In the genomic region with DNA sequence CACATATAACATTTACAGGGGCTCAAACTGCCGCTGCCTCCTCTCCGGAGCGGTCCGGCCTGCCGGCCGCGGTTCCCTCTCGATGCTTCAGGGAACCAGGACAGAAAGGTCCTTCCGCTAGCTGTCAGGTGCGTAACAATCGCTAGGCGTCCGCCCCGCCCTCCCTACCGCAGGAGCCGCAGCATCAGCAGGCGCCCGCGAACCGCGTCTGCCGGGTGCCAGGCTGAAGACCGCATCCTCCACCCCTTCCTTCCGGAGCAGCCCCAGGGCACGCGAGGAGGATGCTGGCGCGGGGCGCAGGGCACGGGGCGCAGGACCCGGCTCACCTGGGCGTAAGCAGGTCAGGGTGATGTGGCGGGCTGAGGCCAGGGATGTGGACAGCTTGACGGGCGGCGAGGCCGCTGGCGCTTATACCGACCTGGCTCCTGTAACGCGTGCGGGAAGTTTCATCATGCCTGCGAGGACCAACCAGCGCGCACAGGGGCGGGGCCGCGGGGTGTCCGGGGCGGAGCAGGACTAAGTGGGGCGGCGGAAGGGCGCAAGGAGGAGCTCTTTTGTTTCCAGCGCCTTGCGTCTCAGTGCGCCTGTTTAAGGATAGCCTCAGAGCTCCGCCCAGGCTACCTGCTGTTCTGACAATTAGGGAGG, we compare ENCODE assay signal across 8 cellular contexts. TPM values are rescaled to one million over a fixed set of nuclear protein-coding genes. Genes with fewer than 3 reads are reported as not detected.
DNase-seq lines count a peak whose midpoint lies in the region; ATAC-seq and TF ChIP-seq lines count a peak whose summit lies in the region.

Gene ASNS, minus strand, starts transcription at position 384 of the 645 bp plus-strand sequence. CDS start 3,252 bp downstream, outside the sequence.

- DNase-seq in GM13976 (ENCODE audit: low spot score) (peak; percentile 91), NCI-H146 treated with DMSO at 0.1 percent for 48 hours (lab: John Stamatoyannopoulos, UW; ENCODE audit: unreplicated experiment) (peak; percentile 89), amniotic stem cell (lab: John Stamatoyannopoulos, UW) (peak; percentile 85), left ventricle myocardium inferior (peak; percentile 89), progenitor cell of endocrine pancreas (ENCODE audit: low spot score, unreplicated experiment) (peak; percentile 82), ureter (ENCODE audit: low spot score) (peak; percentile 94)

- H3K9me3 ChIP-seq in left ventricle myocardium inferior (replicated peaks): no peaks in the 10 kb centered on the region

- H3K36me3 Mint-ChIP-seq in T-helper 1 cell treated with Interleukin-12 subunit alpha and Interleukin-12 subunit beta and Interleukin-4 antibody, amounts not matched to agents 30 μg/mL and 1 μg/mL, for 36 hours (ENCODE audit: low read depth): peaks cover 10% of the 10 kb centered on the region
- H3K36me3 Mint-ChIP-seq in progenitor cell of endocrine pancreas (ENCODE audit: insufficient read depth): no peaks in the 10 kb centered on the region

- peak within 1 kb of the TSS; percentile 85 for H3K27ac Mint-ChIP-seq in T-helper 1 cell treated with Interleukin-12 subunit alpha and Interleukin-12 subunit beta and Interleukin-4 antibody, amounts not matched to agents 30 μg/mL and 1 μg/mL, for 36 hours
- peak within 1 kb of the TSS; percentile 95 for H3K27ac Mint-ChIP-seq in progenitor cell of endocrine pancreas

- intact Hi-C loops in left ventricle myocardium inferior (cut with micrococcal nuclease): no loop called here

- H3K4me3 ChIP-seq in left ventricle myocardium inferior: peak within 1 kb of the TSS; percentile 81

- H3K36me3 ChIP-seq in left ventricle myocardium inferior: no peaks in the 10 kb centered on the region

- peak within 1 kb of the TSS; percentile 33 for H3K27ac ChIP-seq in left ventricle myocardium inferior (replicated peaks)

- no peaks in the 10 kb centered on the region for H3K9me3 Mint-ChIP-seq in T-helper 1 cell treated with Interleukin-12 subunit alpha and Interleukin-12 subunit beta and Interleukin-4 antibody, amounts not matched to agents 30 μg/mL and 1 μg/mL, for 36 hours
- no peaks in the 10 kb centered on the region for H3K9me3 Mint-ChIP-seq in progenitor cell of endocrine pancreas (ENCODE audit: low read depth)

- peak; percentile 99 for ATAC-seq in HG02852 (IDR thresholded peaks at IDR 0.05; ENCODE audit: unreplicated experiment)

- H3K4me1 ChIP-seq in left ventricle myocardium inferior: peaks cover 20% of the 10 kb centered on the region

- H3K4me1 Mint-ChIP-seq in T-helper 1 cell treated with Interleukin-12 subunit alpha and Interleukin-12 subunit beta and Interleukin-4 antibody, amounts not matched to agents 30 μg/mL and 1 μg/mL, for 36 hours (ENCODE audit: low read depth): peaks cover 21% of the 10 kb centered on the region
- peaks cover 7% of the 10 kb centered on the region for H3K4me1 Mint-ChIP-seq in progenitor cell of endocrine pancreas (ENCODE audit: low read depth)

- H3K27me3 ChIP-seq in left ventricle myocardium inferior (ENCODE audit: low read depth): no peaks in the 10 kb centered on the region

- in situ Hi-C loops in GM13976 (cut with MboI; ENCODE audit: low sequenced_read_pairs, unreplicated experiment): no loop called here

- H3K4me3 Mint-ChIP-seq in T-helper 1 cell treated with Interleukin-12 subunit alpha and Interleukin-12 subunit beta and Interleukin-4 antibody, amounts not matched to agents 30 μg/mL and 1 μg/mL, for 36 hours: peak within 1 kb of the TSS; percentile 88
- peak within 1 kb of the TSS; percentile 88 for H3K4me3 Mint-ChIP-seq in progenitor cell of endocrine pancreas (ENCODE audit: low read depth)

- TF ChIP-seq CTCF in GM13976 (IDR thresholded peaks at IDR 0.05; ENCODE audit: borderline replicate concordance, control extremely low read depth, extremely low read depth, insufficient read depth, missing control alignments) (no peak), left ventricle myocardium inferior (IDR thresholded peaks at IDR 0.05; ENCODE audit: borderline replicate concordance) (no peak), progenitor cell of endocrine pancreas (IDR thresholded peaks at IDR 0.05; ENCODE audit: unreplicated experiment) (no peak)

- H3K27me3 Mint-ChIP-seq in T-helper 1 cell treated with Interleukin-12 subunit alpha and Interleukin-12 subunit beta and Interleukin-4 antibody, amounts not matched to agents 30 μg/mL and 1 μg/mL, for 36 hours (ENCODE audit: low read depth): peaks cover 3% of the 10 kb centered on the region
- peaks cover 15% of the 10 kb centered on the region for H3K27me3 Mint-ChIP-seq in progenitor cell of endocrine pancreas

RNA-seq across cellular contexts. Expression of gene ASNS, which starts in this region (rescaled TPM):
- total RNA-seq in left ventricle myocardium inferior (6.7 TPM), progenitor cell of endocrine pancreas (104 and 116 TPM in 2 replicates), ureter (133 TPM)

Comparison
In these comparisons a context has a peak if more than half of its experiments do, and no peak if none do; other contexts are left out.
1. Peak in every context shown above with its lines: DNase-seq, ATAC-seq, H3K4me3 ChIP-seq and H3K27ac ChIP-seq.
2. RNA of gene ASNS (total RNA-seq): 133 TPM in ureter (single experiment) and 104 to 116 TPM in progenitor cell of endocrine pancreas; 6.7 TPM in left ventricle myocardium inferior (single experiment); every median in the first group is over 10 times any median in the second.